14 cellular contexts compared by ENCODE assay signal in genomic region chr3:37262816-37263393, GRCh38. TPM values are rescaled to one million over a fixed set of nuclear protein-coding genes. Genes with fewer than 3 reads are reported as not detected.
DNase-seq lines count a peak whose midpoint lies in the region; FAIRE-seq and TF ChIP-seq lines count a peak whose summit lies in the region.
"Had no signal": no experiment of that assay in that cellular context is flagged by ENCODE, and none has a peak within 500 bp of the region (broad histone marks: within the 10 kb centered on the region; RNA-seq: fewer than 3 reads in every experiment).

No MANE protein-coding gene starts in this region.

- peaks cover 97% of the 10 kb centered on the region for H3K79me2 ChIP-seq in GM23248 (ENCODE audit: insufficient read depth)
- H3K79me2 ChIP-seq in keratinocyte (ENCODE audit: control insufficient read depth, insufficient read depth, low read length), result peaks cover 62% of the 10 kb centered on the region

- DNase-seq in ACHN (peak; percentile 33), GM23248 (peak; percentile 49), adipocyte (ENCODE audit: low read depth) (peak; percentile 19), keratinocyte (ENCODE audit: low read depth, low spot score) (no peak), NCI-H774 (lab: John Stamatoyannopoulos, UW) (no peak), caudate nucleus (lab: John Stamatoyannopoulos, UW) (no peak), CD14-positive monocyte (ENCODE audit: low spot score) (no peak), endothelial cell (ENCODE audit: low spot score) (no peak)
- DNase-seq: activated CD4-positive, alpha-beta T cell treated with anti-CD3 and anti-CD28 coated beads, Interleukin-2, amount 50 U/mL, for 1 hour; colonic mucosa; NCI-H2107 had no signal

- peaks cover 35 to 59% of the 10 kb centered on the region in 2 donors for H3K36me3 Mint-ChIP-seq in CD14-positive monocyte
- no peaks in the 10 kb centered on the region for H3K36me3 Mint-ChIP-seq in endothelial cell (ENCODE audit: low read depth, unreplicated experiment)

- in situ Hi-C loops in ACHN (cut with HindIII; ENCODE audit: low pct_ligation_motif_present, low pct_unique_long_range_greater_than_20kb, low sequenced_read_pairs) (no loop called here), GM23248 (cut with MboI) (no loop called here)

- H3K36me3 ChIP-seq in GM23248 (ENCODE audit: low read depth) (no peaks in the 10 kb centered on the region; the same call in 1 of the 2 replicates), adipocyte (ENCODE audit: control insufficient read depth, insufficient read depth, low read length, severe bottlenecking) (peaks cover 32% of the 10 kb centered on the region), keratinocyte (ENCODE audit: control insufficient read depth in 2 of 2, extremely low read depth in 1 of 2, insufficient read depth in 2 of 2, low read length in 2 of 2) (peaks cover 4 to 13% of the 10 kb centered on the region in 2 experiments)
- H3K36me3 ChIP-seq: colonic mucosa had no signal

- no peak overlapping the region for H3K4me2 ChIP-seq in GM23248 (ENCODE audit: unreplicated experiment)
- no peak overlapping the region for H3K4me2 ChIP-seq in keratinocyte (ENCODE audit: control insufficient read depth, extremely low read depth, insufficient read depth, low read depth, low read length)

- H3K9me3 Mint-ChIP-seq in CD14-positive monocyte (no peaks in the 10 kb centered on the region), endothelial cell (ENCODE audit: unreplicated experiment) (no peaks in the 10 kb centered on the region)
- H3K9me3 Mint-ChIP-seq: stimulated activated memory B cell treated with anti-CD40 and anti-IgM and Interleukin-4, amounts not matched to agents 10 μg/mL and 1 μg/mL and 100 μg/mL, for 72 hours had no signal

- H3K27ac ChIP-seq in GM23248 (no peak overlapping the region), keratinocyte (ENCODE audit: control insufficient read depth, insufficient read depth, low read length) (no peak overlapping the region), caudate nucleus (ENCODE audit: low read depth, low read length) (no peak overlapping the region)
- H3K27ac ChIP-seq: colonic mucosa had no signal

- H3K4me3 Mint-ChIP-seq in CD14-positive monocyte (no peak overlapping the region), endothelial cell (ENCODE audit: unreplicated experiment) (no peak overlapping the region)
- H3K4me3 Mint-ChIP-seq: B cell; stimulated activated memory B cell treated with anti-CD40 and anti-IgM and Interleukin-4, amounts not matched to agents 10 μg/mL and 1 μg/mL and 100 μg/mL, for 72 hours had no signal

- dilution Hi-C loops in keratinocyte (cut with MboI; ENCODE audit: extremely low pct_ligation_motif_present, low sequenced_read_pairs), result no loop called here

- no peaks in the 10 kb centered on the region for H3K9me1 ChIP-seq in keratinocyte (ENCODE audit: control insufficient read depth, extremely low read depth, insufficient read depth, low read length)

- H3K9ac ChIP-seq in GM23248 (no peak overlapping the region), adipocyte (ENCODE audit: low read length) (no peak overlapping the region), keratinocyte (ENCODE audit: control insufficient read depth, extremely low read depth, insufficient read depth, low read length) (no peak overlapping the region)

- H4K20me1 ChIP-seq in GM23248 (ENCODE audit: insufficient read depth) (peaks cover 53% of the 10 kb centered on the region; the same call in 1 of the 2 replicates), keratinocyte (ENCODE audit: control insufficient read depth, extremely low read depth, insufficient read depth, low read length) (peaks cover 2% of the 10 kb centered on the region)

- peaks cover 12% of the 10 kb centered on the region; the same call in 1 of the 2 replicates for H3F3A ChIP-seq in GM23248 (ENCODE audit: insufficient read depth)

- FAIRE-seq in keratinocyte (lab: Jason Lieb, UNC), result peak; percentile 51
- FAIRE-seq: H1 had no signal

- H3K9me3 ChIP-seq in GM23248 (ENCODE audit: low read depth) (no peaks in the 10 kb centered on the region), adipocyte (ENCODE audit: control insufficient read depth, low read length) (no peaks in the 10 kb centered on the region), keratinocyte (ENCODE audit: control insufficient read depth, low read depth, low read length) (no peaks in the 10 kb centered on the region)
- H3K9me3 ChIP-seq: colonic mucosa had no signal

- H3K27me3 Mint-ChIP-seq in CD14-positive monocyte (ENCODE audit: low read depth in 3 of 3) (no peaks in the 10 kb centered on the region), endothelial cell (ENCODE audit: unreplicated experiment) (peaks cover 1% of the 10 kb centered on the region)
- H3K27me3 Mint-ChIP-seq: B cell; stimulated activated memory B cell treated with anti-CD40 and anti-IgM and Interleukin-4, amounts not matched to agents 10 μg/mL and 1 μg/mL and 100 μg/mL, for 72 hours had no signal

- H3K4me3 ChIP-seq in GM23248 (no peak overlapping the region), adipocyte (ENCODE audit: low read length) (no peak overlapping the region), keratinocyte (ENCODE audit: control insufficient read depth in 2 of 3, extremely low read depth in 1 of 3, insufficient read depth in 2 of 3, low read depth in 1 of 3, low read length in 3 of 3) (no peak overlapping the region)
- H3K4me3 ChIP-seq: colonic mucosa had no signal

- 0 out of 2 replicates have a peak, but pooled peaks cover 7% of the 10 kb centered on the region for H3K4me1 ChIP-seq in GM23248 (ENCODE audit: insufficient read depth)
- H3K4me1 ChIP-seq in adipocyte (ENCODE audit: control insufficient read depth, insufficient read depth, low read length), result no peaks in the 10 kb centered on the region
- no peaks in the 10 kb centered on the region for H3K4me1 ChIP-seq in keratinocyte (ENCODE audit: control insufficient read depth, extremely low read depth, insufficient read depth, low read length)
- H3K4me1 ChIP-seq: colonic mucosa had no signal

- WGBS in GM23248 (ENCODE audit: low coverage in 1 of 2, low lambda C conversion rate in 2 of 2, missing lambda C conversion rate in 2 of 2), 2 experiments, result 98% methylated on average over 3 of the region's 3 CpGs

- peak overlapping the region in 1 of 7 donors; percentile 18 for H3K27ac Mint-ChIP-seq in CD14-positive monocyte
- H3K27ac Mint-ChIP-seq in endothelial cell (ENCODE audit: unreplicated experiment), result no peak overlapping the region
- H3K27ac Mint-ChIP-seq: B cell; stimulated activated memory B cell treated with anti-CD40 and anti-IgM and Interleukin-4, amounts not matched to agents 10 μg/mL and 1 μg/mL and 100 μg/mL, for 72 hours had no signal

- no peaks in the 10 kb centered on the region for H3K9me2 ChIP-seq in GM23248 (ENCODE audit: insufficient read depth)

- H3K4me1 Mint-ChIP-seq in CD14-positive monocyte (peaks cover 8% of the 10 kb centered on the region), endothelial cell (ENCODE audit: unreplicated experiment) (no peaks in the 10 kb centered on the region)

- TF ChIP-seq CTCF in keratinocyte (optimal IDR thresholded peaks at IDR 0.05 in 1 of 3, IDR thresholded peaks at IDR 0.05 in 1 of 3, conservative IDR thresholded peaks at IDR 0.05 in 1 of 3; ENCODE audit: extremely low read depth in 1 of 3, insufficient read depth in 2 of 3, low read length in 3 of 3) (no peak), CD14-positive monocyte (IDR thresholded peaks at IDR 0.05) (no peak), endothelial cell (IDR thresholded peaks at IDR 0.05; ENCODE audit: unreplicated experiment) (no peak)

- H2AFZ ChIP-seq in GM23248 (no peak overlapping the region), keratinocyte (ENCODE audit: control insufficient read depth, low read length) (no peak overlapping the region)

- H3K27me3 ChIP-seq in GM23248 (replicated peaks; ENCODE audit: insufficient read depth) (no peaks in the 10 kb centered on the region), adipocyte (replicated peaks; ENCODE audit: control insufficient read depth, insufficient read depth, low read length) (no peaks in the 10 kb centered on the region), keratinocyte (ENCODE audit: control insufficient read depth, extremely low read depth, insufficient read depth, low read length) (no peaks in the 10 kb centered on the region)
- H3K27me3 ChIP-seq: colonic mucosa had no signal

- intact Hi-C loops in CD14-positive monocyte (cut with micrococcal nuclease), result no loop called here

RNA-seq across cellular contexts. Expression of gene GOLGA4, which starts 19.8 kb away (rescaled TPM):
- total RNA-seq in GM23248 (2014; rRNA removed; shearing (Covaris generic)), result 34.5 and 41.6 TPM in 2 replicates
- 52.1 and 60.0 TPM in 2 replicates for polyA plus RNA-seq in GM23248 (2016; fragmentation: Nextera tagmentation; extraction: Ambion mirVana)
- 23.2 to 37.9 TPM (median 28.4 TPM) in 3 replicates for polyA plus RNA-seq in keratinocyte
- polyA plus RNA-seq in keratinocyte (2011; ENCODE audit: low read depth), result 234 TPM
- polyA plus RNA-seq in keratinocyte (2011; cell fraction: cytosol; rRNA removed), result 20.1 and 32.3 TPM in 2 replicates
- 31.5 and 54.6 TPM in 2 replicates for polyA plus RNA-seq in keratinocyte (2011; cell fraction: nucleus; rRNA removed)
- 43.9 and 68.5 TPM in 2 replicates for polyA plus RNA-seq in keratinocyte (2012; ENCODE audit: low replicate concordance)
- polyA minus RNA-seq in keratinocyte, result 18.6 to 42.8 TPM (median 23.4 TPM) in 3 replicates
- polyA minus RNA-seq in keratinocyte (2011; cell fraction: cytosol; rRNA and poly(A)+ RNA removed), result 39.3 TPM
- polyA minus RNA-seq in keratinocyte (2011; cell fraction: nucleus; rRNA and poly(A)+ RNA removed), result 33.4 and 81.5 TPM in 2 replicates
- 1 to 10 TPM in 1 of 2 donors, under 1 TPM in 1; 0.75 to 4.6 TPM for polyA plus RNA-seq in CD14-positive monocyte
- total RNA-seq in endothelial cell (ENCODE audit: unreplicated experiment), result 51.1 TPM

Comparison
In these comparisons a context has a peak if more than half of its experiments do, and no peak if none do; other contexts are left out.
1. DNase-seq: peak in ACHN (single experiment), GM23248 (single experiment) and adipocyte (single experiment); none in keratinocyte (single experiment), NCI-H774 (single experiment), caudate nucleus (0 of 61), CD14-positive monocyte (single experiment) and endothelial cell (single experiment).